In the genomic region with DNA sequence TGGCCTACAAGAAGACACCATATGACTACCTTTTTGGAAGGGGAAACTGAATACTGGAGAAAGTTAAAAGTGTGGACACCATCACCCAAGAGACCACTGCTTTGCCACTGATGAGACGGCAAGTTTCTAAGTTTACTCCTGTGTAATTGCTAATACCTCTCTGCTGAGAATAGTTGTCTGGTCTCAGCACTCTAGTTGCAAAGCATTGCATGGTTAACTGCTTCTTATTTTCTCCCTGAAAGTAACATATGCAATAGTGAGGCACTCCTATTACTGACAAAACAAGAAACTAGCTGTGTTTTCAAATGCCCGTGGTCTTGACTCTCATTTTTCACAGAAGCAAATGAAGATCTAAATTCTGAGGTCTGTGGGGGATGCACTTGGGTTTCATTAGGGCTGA, we compare ENCODE assay signal across 27 cellular contexts.
"Had no signal": no experiment of that assay in that cellular context is flagged by ENCODE, and none has a peak within 500 bp of the region (broad histone marks: within the 10 kb centered on the region; RNA-seq: fewer than 3 reads in every experiment).

No MANE protein-coding gene starts in this region.

- H3K27me3 Mint-ChIP-seq: effector memory CD8-positive, alpha-beta T cell had no signal

- H3K27ac Mint-ChIP-seq: effector memory CD8-positive, alpha-beta T cell; immature natural killer cell; mesothelial cell of epicardium; naive B cell; natural killer cell treated with Interleukin-12 subunit alpha and Interleukin-12 subunit beta and Interleukin-15 and Interleukin-18, amount 100 ng/mL, for 72 hours; stimulated activated naive CD8-positive, alpha-beta T cell treated with anti-CD3 and anti-CD28 coated beads, Interleukin-15, amount 100 ng/mL, for 72 hours had no signal

- H3K9me3 Mint-ChIP-seq: effector memory CD8-positive, alpha-beta T cell; mesothelial cell of epicardium; neural crest cell; stimulated activated naive CD8-positive, alpha-beta T cell treated with anti-CD3 and anti-CD28 coated beads, Interleukin-15, amount 100 ng/mL, for 72 hours had no signal

- H3K4me1 Mint-ChIP-seq: immature natural killer cell; naive B cell; stimulated activated naive CD8-positive, alpha-beta T cell treated with anti-CD3 and anti-CD28 coated beads, Interleukin-15, amount 100 ng/mL, for 72 hours had no signal

- H3K36me3 ChIP-seq: left lung, neutrophil, prostate gland, right atrium auricular region, suprapubic skin had no signal

- H3K27me3 ChIP-seq: left lung, neutrophil, right atrium auricular region, suprapubic skin had no signal

- ATAC-seq: effector memory CD8-positive, alpha-beta T cell; left lung; mucosa of descending colon; natural killer cell treated with Interleukin-12 subunit alpha and Interleukin-12 subunit beta and Interleukin-15 and Interleukin-18, amount 100 ng/mL, for 72 hours; sciatic nerve; stimulated activated naive CD8-positive, alpha-beta T cell treated with anti-CD3 and anti-CD28 coated beads, Interleukin-15, amount 100 ng/mL, for 72 hours had no signal

- H3K36me3 Mint-ChIP-seq: immature natural killer cell; mesothelial cell of epicardium; naive B cell; natural killer cell treated with Interleukin-12 subunit alpha and Interleukin-12 subunit beta and Interleukin-15 and Interleukin-18, amount 100 ng/mL, for 72 hours had no signal

- H3K9me3 ChIP-seq: left lung, mucosa of descending colon, neutrophil, prostate gland, right atrium auricular region, suprapubic skin had no signal

- H3K4me2 ChIP-seq: smooth muscle cell had no signal

- DNase-seq: cortex of kidney; effector memory CD8-positive, alpha-beta T cell; erythroblast; hypothalamus; immature natural killer cell; islet precursor cell; kidney glomerular epithelial cell; left lung; mesenchymal stem cell; mucosa of descending colon; naive B cell; stimulated activated CD4-positive, alpha-beta T cell treated with anti-CD3 and anti-CD28 coated beads, Interleukin-12 subunit alpha, Interleukin-12 subunit beta, amount 100 ng/mL, for 4 hours; stimulated activated CD4-positive, alpha-beta T cell treated with anti-CD3 and anti-CD28 coated beads, Interleukin-1b, Interleukin-23, amount 100 ng/mL, for 48 hours; stimulated activated CD4-positive, alpha-beta T cell treated with anti-CD3 and anti-CD28 coated beads, Interleukin-4, amount 100 ng/mL, for 1 hour; stimulated activated CD8-positive, alpha-beta memory T cell treated with anti-CD3 and anti-CD28 coated beads, Interleukin-4, amount 100 ng/mL, for 48 hours; stimulated activated naive CD4-positive, alpha-beta T cell; stimulated activated naive CD8-positive, alpha-beta T cell treated with anti-CD3 and anti-CD28 coated beads, Interleukin-15, amount 100 ng/mL, for 72 hours; trophoblast cell had no signal

- H3K4me3 ChIP-seq: left lung, mucosa of descending colon, prostate gland, right atrium auricular region, smooth muscle cell, suprapubic skin had no signal

- H3K27ac ChIP-seq: left lung, neutrophil, prostate gland, right atrium auricular region, suprapubic skin had no signal

- H3K4me1 ChIP-seq: left lung, prostate gland, right atrium auricular region, suprapubic skin had no signal

- H3K4me3 Mint-ChIP-seq: effector memory CD8-positive, alpha-beta T cell; immature natural killer cell; mesothelial cell of epicardium; naive B cell; natural killer cell treated with Interleukin-12 subunit alpha and Interleukin-12 subunit beta and Interleukin-15 and Interleukin-18, amount 100 ng/mL, for 72 hours; neural crest cell; stimulated activated naive CD8-positive, alpha-beta T cell treated with anti-CD3 and anti-CD28 coated beads, Interleukin-15, amount 100 ng/mL, for 72 hours had no signal
